Comparison of ENCODE assay signal across 7 cellular contexts in the genomic region with DNA sequence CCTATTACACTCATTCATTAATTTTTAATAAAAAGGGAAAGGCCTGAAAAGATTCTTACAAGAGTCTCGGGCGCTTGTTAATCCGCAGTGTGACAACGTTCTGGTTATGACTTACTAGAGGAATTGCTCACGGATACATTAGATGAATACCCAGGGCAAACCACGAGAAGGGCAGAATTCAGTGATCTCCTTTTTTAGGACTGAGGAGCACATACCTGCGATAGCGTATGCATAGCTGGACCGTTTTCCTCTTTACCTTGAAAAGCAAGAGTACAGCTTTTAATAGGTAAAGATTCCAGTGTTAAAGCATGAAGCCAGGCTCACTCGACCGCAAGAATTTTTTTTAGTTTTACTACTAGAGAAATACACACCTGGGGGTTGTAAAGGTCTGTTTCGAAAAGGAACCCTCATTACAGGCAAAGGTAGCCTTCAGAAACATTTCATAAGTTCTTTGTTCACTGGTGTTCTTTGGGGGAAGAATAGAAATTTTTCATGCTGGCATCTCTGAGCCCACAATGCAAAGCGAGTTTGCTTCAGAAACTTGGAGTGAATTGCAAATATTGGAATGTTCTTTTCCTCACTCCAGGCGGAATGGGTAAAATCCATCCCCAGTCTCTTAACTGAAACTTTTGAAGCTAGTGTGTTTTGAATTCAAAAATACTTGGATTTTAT. TPM values are rescaled to one million over a fixed set of nuclear protein-coding genes. Genes with fewer than 3 reads are reported as not detected.
DNase-seq lines count a peak whose midpoint lies in the region; ATAC-seq and TF ChIP-seq lines count a peak whose summit lies in the region.

No MANE protein-coding gene starts in this region.

- H3K9me3 ChIP-seq in Panc1 (ENCODE audit: control insufficient read depth, insufficient read depth, low read depth, low read length) (no peaks in the 10 kb centered on the region), neuronal stem cell (replicated peaks in 1 of 2; ENCODE audit: control insufficient read depth in 2 of 2, insufficient read depth in 1 of 2, low read depth in 1 of 2, low read length in 2 of 2) (peaks cover 0 to 33% of the 10 kb centered on the region in 2 donors)

- peak overlapping the region; percentile 100 for H3K23ac ChIP-seq in neuronal stem cell (ENCODE audit: low read depth, low read length, poor library complexity)

- in situ Hi-C loops in Panc1 (cut with HindIII; ENCODE audit: low pct_unique_long_range_greater_than_20kb, low sequenced_read_pairs), result no loop called here

- H3K27me3 ChIP-seq in GM06990 (replicated peaks; ENCODE audit: control insufficient read depth, insufficient read depth, low read length) (no peaks in the 10 kb centered on the region), GM23338 (ENCODE audit: insufficient read depth) (no peaks in the 10 kb centered on the region), Panc1 (ENCODE audit: control insufficient read depth, insufficient read depth, low read length) (no peaks in the 10 kb centered on the region), neuronal stem cell (ENCODE audit: control insufficient read depth in 3 of 3, insufficient read depth in 3 of 3, low read depth in 1 of 3, low read length in 3 of 3) (no peaks in the 10 kb centered on the region)

- POLR2A ChIA-PET in Panc1 (lab: Charles Lee), result interaction anchor here (0.6 to 1.4 kb wide), 2 partner anchors 22 to 229 kb away, joined by 4 read pairs; no protein-coding TSS in a partner anchor

- no peak overlapping the region for H2BK15ac ChIP-seq in neuronal stem cell (ENCODE audit: low read length)

- TF ChIP-seq CTCF in GM06990 (IDR thresholded peaks at IDR 0.05; ENCODE audit: insufficient read depth, low read length, poor library complexity, severe bottlenecking), result no peak
- TF ChIP-seq CTCF in GM23338 (conservative IDR thresholded peaks at IDR 0.05; ENCODE audit: low read depth in 2 of 2), result no peak
- TF ChIP-seq CTCF in Panc1 (IDR thresholded peaks at IDR 0.05), result no peak
- TF ChIP-seq CTCF in endothelial cell (IDR thresholded peaks at IDR 0.05; ENCODE audit: unreplicated experiment), result no peak

- peaks cover 54% of the 10 kb centered on the region for H3K79me2 ChIP-seq in GM23338 (replicated peaks; ENCODE audit: insufficient read depth)

- H3K14ac ChIP-seq in neuronal stem cell (ENCODE audit: low read length), result no peak overlapping the region

- H2BK5ac ChIP-seq in neuronal stem cell (ENCODE audit: low read length), result no peak overlapping the region

- H3K9me3 Mint-ChIP-seq in GM23338, result no peaks in the 10 kb centered on the region
- H3K9me3 Mint-ChIP-seq in endothelial cell (ENCODE audit: unreplicated experiment), result no peaks in the 10 kb centered on the region

- peak overlapping the region; percentile 38 for H3K18ac ChIP-seq in neuronal stem cell (ENCODE audit: low read length)

- no peaks in the 10 kb centered on the region for H3K9me2 ChIP-seq in GM23338 (ENCODE audit: insufficient read depth)

- peak; percentile 2; the same call in 2 of the 3 replicates for ATAC-seq in GM23338
- ATAC-seq in Panc1, result no peak

- no peak for DNase-seq in GM06990 (ENCODE audit: extremely low read depth, insufficient read length)
- peak; percentile 39 for DNase-seq in GM23338 (ENCODE audit: low spot score)
- no peak for DNase-seq in Panc1 (ENCODE audit: low read depth, low spot score)
- no peak for DNase-seq in endothelial cell (ENCODE audit: low spot score)
- no peak for DNase-seq in neuronal stem cell (ENCODE audit: low spot score)
- no peak for DNase-seq in posterior cingulate gyrus
- no peak for DNase-seq in NCI-H446 treated with DMSO at 0.1 percent for 48 hours (lab: John Stamatoyannopoulos, UW)

- no peak overlapping the region for H2BK12ac ChIP-seq in neuronal stem cell (ENCODE audit: low read length)

- no peak overlapping the region for H2AK5ac ChIP-seq in neuronal stem cell (ENCODE audit: low read depth, low read length)

- H3K27ac Mint-ChIP-seq in GM23338 (peak overlapping the region; percentile 100), endothelial cell (ENCODE audit: unreplicated experiment) (peak overlapping the region; percentile 99)

- no peak overlapping the region for H4K8ac ChIP-seq in neuronal stem cell (ENCODE audit: low read depth, low read length)

- H3K4me3 ChIP-seq in GM06990 (replicated peaks; ENCODE audit: low read depth, low read length) (peak overlapping the region; percentile 100), GM23338 (peak overlapping the region; percentile 86), Panc1 (ENCODE audit: low read depth in 2 of 2, low read length in 2 of 2) (peak overlapping the region; percentile 86 to 92), neuronal stem cell (ENCODE audit: low read length in 2 of 2) (peak overlapping the region; percentile 99 to 100)

- H3K36me3 Mint-ChIP-seq in GM23338 (ENCODE audit: low read depth) (peaks cover 36% of the 10 kb centered on the region; the same call in 2 of the 3 replicates), endothelial cell (ENCODE audit: low read depth, unreplicated experiment) (peaks cover 12% of the 10 kb centered on the region)

- no TSS peak for BruUV-seq in Panc1 (replicated peaks; lab: Mats Ljungman, UMichigan)

- peaks cover 25% of the 10 kb centered on the region for H4K20me1 ChIP-seq in GM23338 (replicated peaks; ENCODE audit: insufficient read depth)

- H3K27me3 Mint-ChIP-seq in GM23338 (ENCODE audit: insufficient read depth, low read depth, poor library complexity) (no peaks in the 10 kb centered on the region), endothelial cell (ENCODE audit: unreplicated experiment) (peaks cover 22% of the 10 kb centered on the region)

- H3K36me3 ChIP-seq in GM06990 (ENCODE audit: control insufficient read depth, insufficient read depth, low read length), result no peaks in the 10 kb centered on the region
- H3K36me3 ChIP-seq in GM23338 (ENCODE audit: insufficient read depth), result no peaks in the 10 kb centered on the region
- H3K36me3 ChIP-seq in Panc1 (ENCODE audit: control insufficient read depth, insufficient read depth, low read length), result peaks cover 14% of the 10 kb centered on the region
- H3K36me3 ChIP-seq in neuronal stem cell (replicated peaks in 1 of 2; ENCODE audit: control insufficient read depth in 2 of 2, insufficient read depth in 2 of 2, low read length in 2 of 2), result peaks cover 3 to 48% of the 10 kb centered on the region in 2 donors

- peak overlapping the region; percentile 83 for H3K4me2 ChIP-seq in GM23338
- H3K4me2 ChIP-seq in neuronal stem cell (ENCODE audit: insufficient read depth, low read length, poor library complexity, severe bottlenecking), result peak overlapping the region; percentile 56

- no peak overlapping the region for H3K9ac ChIP-seq in neuronal stem cell (ENCODE audit: low read depth, low read length, poor library complexity)

- WGBS in neuronal stem cell (ENCODE audit: extremely low coverage in 2 of 2, insufficient read length in 2 of 2, insufficient replicate concordance in 1 of 2), 2 donors, result no CpG with 5 or more reads among the region's 14 CpGs

- peaks cover 4% of the 10 kb centered on the region for H3K79me1 ChIP-seq in neuronal stem cell (ENCODE audit: low read depth, low read length)

- H3K4me1 Mint-ChIP-seq in GM23338 (peaks cover 26% of the 10 kb centered on the region), endothelial cell (ENCODE audit: unreplicated experiment) (peaks cover 39% of the 10 kb centered on the region)

- H3F3A ChIP-seq in GM23338 (replicated peaks; ENCODE audit: low read depth), result peaks cover 4% of the 10 kb centered on the region; the same call in 1 of the 2 replicates

- no peak overlapping the region for H4K91ac ChIP-seq in neuronal stem cell (ENCODE audit: low read depth, low read length, poor library complexity)

- H2BK120ac ChIP-seq in neuronal stem cell (ENCODE audit: low read depth, low read length), result no peak overlapping the region

- CTCF ChIA-PET in Panc1 (lab: Charles Lee), result interaction anchor here (0.6 kb wide), 1 partner anchor 61 kb away, joined by 5 read pairs; no protein-coding TSS in a partner anchor

- no peak overlapping the region for H3K4ac ChIP-seq in neuronal stem cell (ENCODE audit: low read length)

- H3K4me1 ChIP-seq in GM23338 (ENCODE audit: insufficient read depth), result peaks cover 17% of the 10 kb centered on the region
- H3K4me1 ChIP-seq in Panc1 (ENCODE audit: control insufficient read depth, insufficient read depth, low read length), result peaks cover 10% of the 10 kb centered on the region
- H3K4me1 ChIP-seq in neuronal stem cell (ENCODE audit: control insufficient read depth in 2 of 2, insufficient read depth in 1 of 2, low read depth in 1 of 2, low read length in 2 of 2), result peaks cover 6 to 12% of the 10 kb centered on the region in 2 donors

- H3K27ac ChIP-seq in GM23338 (ENCODE audit: low read depth), result peak overlapping the region; percentile 95
- peak overlapping the region; percentile 95 for H3K27ac ChIP-seq in Panc1 (ENCODE audit: low read length)
- peak overlapping the region; percentile 68 for H3K27ac ChIP-seq in neuronal stem cell (replicated peaks; ENCODE audit: low read length)

- intact Hi-C loops in Panc1 (cut with micrococcal nuclease; ENCODE audit: unreplicated experiment), result no loop called here
- intact Hi-C loops in posterior cingulate gyrus (cut with DNase I), result loop anchor here (10.0 kb wide), 1 partner anchor 532 kb away; a partner anchor contains a TSS

- H2AFZ ChIP-seq in GM23338 (no peak overlapping the region), neuronal stem cell (ENCODE audit: low read length) (no peak overlapping the region)

- H3K4me3 Mint-ChIP-seq in GM23338 (peak overlapping the region; percentile 88), endothelial cell (ENCODE audit: unreplicated experiment) (peak overlapping the region; percentile 98)

TF ChIP-seq in GM23338, 12 proteins besides CTCF, POLR2A, EP300 and RAD21 (continues in another document):
- TF ChIP-seq JUNB (IDR thresholded peaks at IDR 0.05; ENCODE audit: unreplicated experiment), result no peak

RNA-seq across cellular contexts. Expression of a gene that starts 0.9 kb away (rescaled TPM):
- 138 and 162 TPM in 2 replicates for total RNA-seq in GM23338 (2014; rRNA removed; shearing (Covaris generic))
- polyA plus RNA-seq in GM23338 (2016; fragmentation: Nextera tagmentation; extraction: Ambion mirVana), result 64.0 and 72.4 TPM in 2 replicates
- total RNA-seq in Panc1 (2021; ENCODE audit: unreplicated experiment), result 79.4 TPM
- polyA plus RNA-seq in Panc1 (2012; ENCODE audit: insufficient read length), result 72.0 TPM
- 106 TPM for total RNA-seq in endothelial cell (ENCODE audit: unreplicated experiment)
- polyA plus RNA-seq in neuronal stem cell (2013, experiment 1 of 2), result 103 TPM
- polyA plus RNA-seq in neuronal stem cell (2013, experiment 2 of 2), result 108 TPM

RNA-seq across cellular contexts. Expression of a gene that starts 25.4 kb away (rescaled TPM):
- total RNA-seq in GM23338 (2014; rRNA removed; shearing (Covaris generic)), result 24.9 and 25.8 TPM in 2 replicates
- 15.9 and 17.7 TPM in 2 replicates for polyA plus RNA-seq in GM23338 (2016; fragmentation: Nextera tagmentation; extraction: Ambion mirVana)
- 19.9 TPM for total RNA-seq in Panc1 (2021; ENCODE audit: unreplicated experiment)
- 11.6 TPM for polyA plus RNA-seq in Panc1 (2012; ENCODE audit: insufficient read length)
- total RNA-seq in endothelial cell (ENCODE audit: unreplicated experiment), result 23.7 TPM
- 11.3 TPM for polyA plus RNA-seq in neuronal stem cell (2013, experiment 1 of 2)
- 12.4 TPM for polyA plus RNA-seq in neuronal stem cell (2013, experiment 2 of 2)

RNA-seq across cellular contexts. Expression of a gene that starts 25.5 kb away (rescaled TPM):
- total RNA-seq in GM23338 (2014; rRNA removed; shearing (Covaris generic)), result 65.4 and 71.3 TPM in 2 replicates
- polyA plus RNA-seq in GM23338 (2016; fragmentation: Nextera tagmentation; extraction: Ambion mirVana), result 39.6 and 48.8 TPM in 2 replicates
- total RNA-seq in Panc1 (2021; ENCODE audit: unreplicated experiment) (21.7 TPM), endothelial cell (ENCODE audit: unreplicated experiment) (15.0 TPM)
- 4.9 TPM for polyA plus RNA-seq in Panc1 (2012; ENCODE audit: insufficient read length)
- polyA plus RNA-seq in neuronal stem cell (2013, experiment 1 of 2), result 30.3 TPM
- polyA plus RNA-seq in neuronal stem cell (2013, experiment 2 of 2), result 31.4 TPM
